In the genomic region with DNA sequence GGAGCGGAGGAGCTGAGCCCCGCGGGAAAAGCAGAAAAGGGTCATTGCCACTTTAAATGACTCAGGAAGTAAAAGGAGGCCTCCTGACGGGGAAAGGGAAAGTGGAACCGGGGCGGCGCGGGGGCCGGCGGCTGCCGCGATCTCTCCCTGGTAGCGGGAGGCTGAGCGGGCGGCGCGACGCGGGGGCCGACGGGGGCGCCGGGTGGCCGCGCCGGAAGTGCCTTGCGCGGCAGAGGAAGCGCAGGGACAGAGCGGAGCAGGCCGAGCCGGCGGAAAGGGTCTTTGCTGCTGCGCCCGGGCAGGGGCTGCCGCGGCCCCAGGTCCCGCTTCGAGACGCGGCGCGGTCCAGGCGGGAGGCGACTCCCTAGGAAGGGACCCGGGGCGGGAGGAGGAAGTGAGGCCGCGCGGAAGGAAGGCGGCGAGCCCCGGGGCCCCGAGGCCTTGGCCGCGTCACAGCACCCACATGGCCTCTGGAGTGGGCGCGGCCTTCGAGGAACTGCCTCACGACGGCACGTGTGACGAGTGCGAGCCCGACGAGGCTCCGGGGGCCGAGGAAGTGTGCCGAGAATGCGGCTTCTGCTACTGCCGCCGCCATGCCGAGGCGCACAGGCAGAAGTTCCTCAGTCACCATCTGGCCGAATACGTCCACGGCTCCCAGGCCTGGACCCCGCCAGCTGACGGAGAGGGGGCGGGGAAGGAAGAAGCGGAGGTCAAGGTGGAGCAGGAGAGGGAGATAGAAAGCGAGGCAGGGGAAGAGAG, we compare ENCODE assay signal across 8 cellular contexts. TPM values are rescaled to one million over a fixed set of nuclear protein-coding genes. Genes with fewer than 3 reads are reported as not detected.
DNase-seq lines count a peak whose midpoint lies in the region; ATAC-seq and TF ChIP-seq lines count a peak whose summit lies in the region.

A gene with protein sequence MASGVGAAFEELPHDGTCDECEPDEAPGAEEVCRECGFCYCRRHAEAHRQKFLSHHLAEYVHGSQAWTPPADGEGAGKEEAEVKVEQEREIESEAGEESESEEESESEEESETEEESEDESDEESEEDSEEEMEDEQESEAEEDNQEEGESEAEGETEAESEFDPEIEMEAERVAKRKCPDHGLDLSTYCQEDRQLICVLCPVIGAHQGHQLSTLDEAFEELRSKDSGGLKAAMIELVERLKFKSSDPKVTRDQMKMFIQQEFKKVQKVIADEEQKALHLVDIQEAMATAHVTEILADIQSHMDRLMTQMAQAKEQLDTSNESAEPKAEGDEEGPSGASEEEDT (plus strand): TSS at position 127 of the 759 bp plus-strand sequence. CDS start 337 bp downstream, at position 464.

- CTCF ChIA-PET in activated CD8-positive, alpha-beta memory T cell treated with anti-CD3 and anti-CD28 coated beads, Interleukin-2, amount 10 ng/mL, durations not matched to agents 7 days and 5 days (lab: Charles Lee), result interaction anchor here (1.4 kb wide), 1 partner anchor 13 kb away, joined by 3 read pairs; no protein-coding TSS in a partner anchor

- peaks cover 17 to 53% (median 32%) of the 10 kb centered on the region in 4 donors for H3K4me1 Mint-ChIP-seq in CD4-positive, CD25-positive, alpha-beta regulatory T cell
- H3K4me1 Mint-ChIP-seq in activated CD8-positive, alpha-beta memory T cell treated with anti-CD3 and anti-CD28 coated beads, Interleukin-2, amount 10 ng/mL, durations not matched to agents 7 days and 5 days, result peaks cover 37% of the 10 kb centered on the region
- peaks cover 11% of the 10 kb centered on the region for H3K4me1 Mint-ChIP-seq in endodermal cell

- no peak for TF ChIP-seq CTCF in endodermal cell (conservative IDR thresholded peaks at IDR 0.05)

- peak within 1 kb of the TSS; percentile 90 to 98 (median 95) for H3K4me3 Mint-ChIP-seq in CD4-positive, CD25-positive, alpha-beta regulatory T cell
- peak within 1 kb of the TSS; percentile 84 for H3K4me3 Mint-ChIP-seq in activated CD8-positive, alpha-beta memory T cell treated with anti-CD3 and anti-CD28 coated beads, Interleukin-2, amount 10 ng/mL, durations not matched to agents 7 days and 5 days
- H3K4me3 Mint-ChIP-seq in endodermal cell, result peak within 1 kb of the TSS; percentile 70

- peak within 1 kb of the TSS; percentile 73 for H3K27ac ChIP-seq in CD4-positive, CD25-positive, alpha-beta regulatory T cell (ENCODE audit: insufficient read depth, low read length, poor library complexity, severe bottlenecking)
- H3K27ac ChIP-seq in endodermal cell (ENCODE audit: low read depth, low read length) (peak within 1 kb of the TSS; percentile 81), mesodermal cell (ENCODE audit: low read depth, low read length, severe bottlenecking) (peak within 1 kb of the TSS; percentile 92)

- ATAC-seq in CD4-positive, CD25-positive, alpha-beta regulatory T cell (ENCODE audit: low read depth in 2 of 2), result peak; percentile 83
- ATAC-seq in GM19351 (IDR thresholded peaks at IDR 0.05; ENCODE audit: unreplicated experiment) (peak; percentile 88), HG03521 (IDR thresholded peaks at IDR 0.05; ENCODE audit: unreplicated experiment) (peak; percentile 82)
- ATAC-seq in activated CD8-positive, alpha-beta memory T cell treated with anti-CD3 and anti-CD28 coated beads, Interleukin-2, amount 10 ng/mL, durations not matched to agents 7 days and 5 days, result peak; percentile 89

- H3K36me3 Mint-ChIP-seq in CD4-positive, CD25-positive, alpha-beta regulatory T cell, result peaks cover 21% of the 10 kb centered on the region
- H3K36me3 Mint-ChIP-seq in activated CD8-positive, alpha-beta memory T cell treated with anti-CD3 and anti-CD28 coated beads, Interleukin-2, amount 10 ng/mL, durations not matched to agents 7 days and 5 days, result peaks cover 31% of the 10 kb centered on the region
- H3K36me3 Mint-ChIP-seq in endodermal cell (ENCODE audit: low read depth), result peaks cover 34% of the 10 kb centered on the region

- H3K27me3 ChIP-seq in CD4-positive, CD25-positive, alpha-beta regulatory T cell (ENCODE audit: control insufficient read depth, insufficient read depth, low read length), result peaks cover 4% of the 10 kb centered on the region
- H3K27me3 ChIP-seq in endodermal cell (ENCODE audit: control insufficient read depth, insufficient read depth, low read length, poor library complexity, severe bottlenecking), result peaks cover 30% of the 10 kb centered on the region

- H3K9me3 Mint-ChIP-seq in CD4-positive, CD25-positive, alpha-beta regulatory T cell, result peaks cover 3 to 32% (median 19%) of the 10 kb centered on the region in 7 donors
- peaks cover 15% of the 10 kb centered on the region for H3K9me3 Mint-ChIP-seq in activated CD8-positive, alpha-beta memory T cell treated with anti-CD3 and anti-CD28 coated beads, Interleukin-2, amount 10 ng/mL, durations not matched to agents 7 days and 5 days (ENCODE audit: low read depth)
- H3K9me3 Mint-ChIP-seq in endodermal cell, result peaks cover 37% of the 10 kb centered on the region

- peak within 1 kb of the TSS; percentile 36 for H3K9ac ChIP-seq in endodermal cell (ENCODE audit: extremely low read depth, low read length, poor library complexity, severe bottlenecking)

- peak within 1 kb of the TSS; percentile 92 for H3K4me3 ChIP-seq in CD4-positive, CD25-positive, alpha-beta regulatory T cell (ENCODE audit: low read depth, low read length)
- H3K4me3 ChIP-seq in endodermal cell (ENCODE audit: low read length), result peak within 1 kb of the TSS; percentile 81
- peak within 1 kb of the TSS; percentile 48 for H3K4me3 ChIP-seq in mesodermal cell (ENCODE audit: extremely low read depth, insufficient read depth, low read length, poor library complexity, severe bottlenecking)

- peaks cover 23 to 25% of the 10 kb centered on the region in 2 experiments for H3K9me3 ChIP-seq in CD4-positive, CD25-positive, alpha-beta regulatory T cell (ENCODE audit: control insufficient read depth in 2 of 2, low read length in 2 of 2)
- H3K9me3 ChIP-seq in endodermal cell (ENCODE audit: control insufficient read depth, low read length) (peaks cover 37% of the 10 kb centered on the region), mesodermal cell (ENCODE audit: control insufficient read depth, low read length) (peaks cover 29% of the 10 kb centered on the region)

- H3K36me3 ChIP-seq in CD4-positive, CD25-positive, alpha-beta regulatory T cell (ENCODE audit: control insufficient read depth, insufficient read depth, low read length), result peaks cover 8% of the 10 kb centered on the region
- H3K36me3 ChIP-seq in endodermal cell (ENCODE audit: control insufficient read depth, insufficient read depth, low read length), result peaks cover 6% of the 10 kb centered on the region
- peaks cover 18% of the 10 kb centered on the region for H3K36me3 ChIP-seq in mesodermal cell (ENCODE audit: control insufficient read depth, insufficient read depth, low read length)

- peaks cover 4% of the 10 kb centered on the region for H3K27me3 Mint-ChIP-seq in CD4-positive, CD25-positive, alpha-beta regulatory T cell
- peaks cover 10% of the 10 kb centered on the region for H3K27me3 Mint-ChIP-seq in activated CD8-positive, alpha-beta memory T cell treated with anti-CD3 and anti-CD28 coated beads, Interleukin-2, amount 10 ng/mL, durations not matched to agents 7 days and 5 days
- peaks cover 50% of the 10 kb centered on the region for H3K27me3 Mint-ChIP-seq in endodermal cell (ENCODE audit: insufficient read depth)

- H3K4me1 ChIP-seq in CD4-positive, CD25-positive, alpha-beta regulatory T cell (ENCODE audit: control insufficient read depth, insufficient read depth, low read length, poor library complexity, severe bottlenecking), result peaks cover 26% of the 10 kb centered on the region
- no peaks in the 10 kb centered on the region for H3K4me1 ChIP-seq in endodermal cell (ENCODE audit: control insufficient read depth, insufficient read depth, low read length)
- H3K4me1 ChIP-seq in mesodermal cell (ENCODE audit: control insufficient read depth, insufficient read depth, low read length, poor library complexity, severe bottlenecking), result peaks cover 4% of the 10 kb centered on the region

- peak; percentile 67 to 89 (median 81) for DNase-seq in CD4-positive, CD25-positive, alpha-beta regulatory T cell
- peak; percentile 85 to 87 for DNase-seq in NOMO-1 (lab: John Stamatoyannopoulos, UW; ENCODE audit: unreplicated experiment in 2 of 2)
- DNase-seq in activated CD8-positive, alpha-beta memory T cell treated with anti-CD3 and anti-CD28 coated beads, Interleukin-2, amount 10 ng/mL, durations not matched to agents 7 days and 5 days, result peak; percentile 87
- DNase-seq in endodermal cell, result peak; percentile 90
- DNase-seq in stimulated activated CD8-positive, alpha-beta memory T cell treated with anti-CD3 and anti-CD28 coated beads, Interleukin-15, amount 100 ng/mL, for 4 hours (ENCODE audit: low read depth in 2 of 2), result peak; percentile 76 to 78

- WGBS in endodermal cell (ENCODE audit: insufficient coverage in 1 of 2, insufficient read length in 1 of 2), 2 experiments, result 7 to 17% methylated on average over 17 to 82 of the region's 82 CpGs
- WGBS in mesodermal cell (ENCODE audit: insufficient coverage in 2 of 2), 2 experiments, result 5 to 7% methylated on average over 58 to 76 of the region's 82 CpGs

- H3K27ac Mint-ChIP-seq in CD4-positive, CD25-positive, alpha-beta regulatory T cell, result peak within 1 kb of the TSS; percentile 94 to 99 (median 96)
- peak within 1 kb of the TSS; percentile 91 for H3K27ac Mint-ChIP-seq in activated CD8-positive, alpha-beta memory T cell treated with anti-CD3 and anti-CD28 coated beads, Interleukin-2, amount 10 ng/mL, durations not matched to agents 7 days and 5 days
- H3K27ac Mint-ChIP-seq in endodermal cell, result peak within 1 kb of the TSS; percentile 80

RNA-seq across cellular contexts. Expression of the gene that starts here (rescaled TPM):
- total RNA-seq in CD4-positive, CD25-positive, alpha-beta regulatory T cell, result 23.4 TPM
- polyA plus RNA-seq in CD4-positive, CD25-positive, alpha-beta regulatory T cell, result 10 to 100 TPM in 3 of 4 donors, 1 to 10 TPM in 1; 9.4 to 32.8 (median 20.4) TPM
- 10 to 100 TPM; 23.1 to 24.2 TPM for total RNA-seq in activated CD8-positive, alpha-beta memory T cell treated with anti-CD3 and anti-CD28 coated beads, Interleukin-2, amount 10 ng/mL, durations not matched to agents 7 days and 5 days
- 10 to 100 TPM; 48.5 to 63.8 TPM for total RNA-seq in endodermal cell
- 39.5 TPM for polyA plus RNA-seq in endodermal cell (2013, experiment 1 of 2)
- 33.2 TPM for polyA plus RNA-seq in endodermal cell (2013, experiment 2 of 2)
- 33.0 TPM for polyA plus RNA-seq in mesodermal cell (2013, experiment 1 of 2)
- 32.7 TPM for polyA plus RNA-seq in mesodermal cell (2013, experiment 2 of 2)

Comparison
In these comparisons a context has a peak if more than half of its experiments do, and no peak if none do; other contexts are left out.
1. Peak in every context shown above with its lines: DNase-seq, ATAC-seq, H3K4me3 ChIP-seq and H3K27ac ChIP-seq.